19 cellular contexts compared by ENCODE assay signal in the genomic region with DNA sequence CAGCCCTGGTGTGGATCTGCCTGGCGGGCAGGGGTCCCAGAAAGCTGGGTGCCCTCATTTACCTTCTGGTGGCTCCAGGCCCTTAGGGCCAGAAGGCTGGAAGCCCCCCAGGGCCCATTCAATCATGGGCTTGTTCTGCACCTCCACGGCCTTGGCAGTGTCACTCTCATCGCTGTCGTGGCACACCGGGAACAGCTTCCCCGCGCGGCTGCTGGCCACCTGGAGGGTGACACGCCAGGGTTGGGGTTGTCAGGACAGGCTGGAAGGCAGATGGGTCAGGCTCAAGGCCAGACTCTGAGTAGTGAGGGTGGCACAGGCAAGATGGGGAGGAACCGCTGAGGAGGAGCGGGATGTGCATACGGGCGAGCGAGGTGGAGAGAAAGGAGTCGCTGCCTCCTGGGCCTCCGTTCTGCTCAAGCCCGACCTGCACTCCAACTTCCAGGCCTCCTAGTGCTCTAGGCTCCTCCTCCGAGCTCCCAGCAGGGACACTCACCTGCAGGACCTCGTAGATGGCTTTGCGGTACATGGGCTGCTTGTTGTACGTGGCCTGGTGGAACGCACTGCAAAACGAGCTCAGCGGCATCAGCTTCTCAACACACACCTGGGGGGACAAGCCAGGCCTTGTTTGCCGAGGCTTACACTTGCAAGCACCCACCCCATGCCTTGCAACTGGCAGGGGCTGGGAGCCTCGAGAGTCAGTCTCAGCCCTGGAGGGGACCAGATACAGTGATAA.
"Had no signal": no experiment of that assay in that cellular context is flagged by ENCODE, and none has a peak within 500 bp of the region (broad histone marks: within the 10 kb centered on the region; RNA-seq: fewer than 3 reads in every experiment).

No MANE protein-coding gene starts in this region.

- H3K4me1 ChIP-seq: colonic mucosa, foreskin keratinocyte had no signal

- H2AFZ ChIP-seq: hepatocyte had no signal

- H3K4me3 ChIP-seq: colonic mucosa, esophagus squamous epithelium, hepatocyte, lung, right atrium auricular region, thyroid gland had no signal

- H3K27me3 Mint-ChIP-seq: naive B cell, type B pancreatic cell had no signal

- H3K27me3 ChIP-seq: colonic mucosa, esophagus squamous epithelium, foreskin keratinocyte, hepatocyte, right atrium auricular region, thyroid gland had no signal

- DNase-seq: colonic mucosa; dermis blood vessel endothelial cell; esophagus squamous epithelium; foreskin keratinocyte; left colon; left ventricle myocardium superior; mesenchymal stem cell; naive B cell; small intestine; stimulated activated CD4-positive, alpha-beta T cell treated with anti-CD3 and anti-CD28 coated beads, Interleukin-12 subunit alpha, Interleukin-12 subunit beta, amount 100 ng/mL, for 4 hours; stimulated activated CD4-positive, alpha-beta T cell treated with anti-CD3 and anti-CD28 coated beads, Interleukin-2, amount 100 ng/mL, for 48 hours; stimulated activated naive CD4-positive, alpha-beta T cell treated with Interleukin-2 at 50 U/mL for 16 hours; thyroid gland had no signal

- H3K4me3 Mint-ChIP-seq: nephron, type B pancreatic cell had no signal

- H3K9me3 Mint-ChIP-seq: naive B cell, nephron, type B pancreatic cell had no signal

- H3K27ac ChIP-seq: colonic mucosa, esophagus squamous epithelium, foreskin keratinocyte, hepatocyte, neutrophil, right atrium auricular region, thyroid gland had no signal

- H3K9me3 ChIP-seq: colonic mucosa, esophagus squamous epithelium, neutrophil, right atrium auricular region, thyroid gland had no signal

- H3K4me2 ChIP-seq: hepatocyte had no signal

- FAIRE-seq: small intestine had no signal

- H3K27ac Mint-ChIP-seq: nephron, type B pancreatic cell had no signal

- ATAC-seq: foreskin keratinocyte, left colon, left ventricle myocardium superior had no signal
